In the genomic region with DNA sequence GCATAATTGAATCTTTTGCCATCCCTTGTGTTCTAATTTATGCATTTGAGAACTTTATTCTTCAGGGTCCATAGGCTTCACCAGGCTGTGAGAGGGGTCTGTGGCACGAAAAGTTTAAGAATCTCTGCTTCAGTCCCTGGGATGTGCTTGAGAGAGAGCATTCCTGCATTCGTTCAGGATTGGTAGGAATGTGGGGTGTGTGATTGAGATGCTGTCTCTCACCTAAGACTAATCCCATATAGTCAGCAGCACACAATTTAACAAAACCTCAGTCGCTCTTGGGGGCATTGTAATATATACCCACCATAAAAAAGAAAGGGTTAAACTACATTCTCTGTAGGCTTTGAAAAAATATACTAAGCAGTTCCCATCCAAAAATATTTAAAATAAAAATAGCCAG, we compare ENCODE assay signal across 23 cellular contexts. TPM values are rescaled to one million over a fixed set of nuclear protein-coding genes. Genes with fewer than 3 reads are reported as not detected.
DNase-seq lines count a peak whose midpoint lies in the region; ATAC-seq, FAIRE-seq and TF ChIP-seq lines count a peak whose summit lies in the region.
"Had no signal": no experiment of that assay in that cellular context is flagged by ENCODE, and none has a peak within 500 bp of the region (broad histone marks: within the 10 kb centered on the region; RNA-seq: fewer than 3 reads in every experiment).

No MANE protein-coding gene starts in this region.

- H3K18ac ChIP-seq in H1 (ENCODE audit: extremely low read depth, low read length), result no peak overlapping the region

- H2AFZ ChIP-seq in H1 (ENCODE audit: low read length), result no peak overlapping the region
- H2AFZ ChIP-seq: PC-9 had no signal

- no peak overlapping the region for H3K4ac ChIP-seq in H1 (replicated peaks; ENCODE audit: insufficient read length, low read depth, low read length)

- intact Hi-C loops in uterus (cut with DNase I; ENCODE audit: low total_unique reads), result no loop called here
- intact Hi-C loops in mucosa of descending colon (cut with DNase I, micrococcal nuclease), result no loop called here

- TF ChIP-seq RAD21 in H1 (IDR thresholded peaks at IDR 0.05 in 1 of 2, conservative IDR thresholded peaks at IDR 0.05 in 1 of 2; ENCODE audit: low read depth in 2 of 2, low read length in 2 of 2), result no peak

- DNase-seq in HAP-1 (ENCODE audit: low spot score in 2 of 2), result peak; percentile 51 to 68
- no peak for DNase-seq in H1 (ENCODE audit: low read depth in 1 of 2, low spot score in 2 of 2)
- DNase-seq in islet precursor cell, result peak; percentile 72
- DNase-seq in uterus, result no peak
- no peak for DNase-seq in mucosa of descending colon
- DNase-seq in activated CD8-positive, alpha-beta memory T cell treated with anti-CD3 and anti-CD28 coated beads, Interleukin-2, amount 10 ng/mL, durations not matched to agents 7 days and 5 days, result no peak
- no peak for DNase-seq in osteocyte (ENCODE audit: extremely low spot score, unreplicated experiment)
- DNase-seq: CD8-positive, alpha-beta memory T cell; GOT3; HFFc6; KG1; MV-4-11; NCI-H1417 treated with DMSO at 0.1 percent for 48 hours; NCI-H187 treated with DMSO at 0.1 percent for 48 hours; NCI-H226; NCI-H524; PC-9; SIG-M5 had no signal

- H3K4me1 ChIP-seq in HAP-1 (peaks cover 52% of the 10 kb centered on the region), H1 (replicated peaks in 1 of 4; ENCODE audit: control insufficient read depth in 3 of 4, insufficient read depth in 4 of 4, low read length in 3 of 4) (peaks cover 9 to 28% (median 20%) of the 10 kb centered on the region in 4 experiments; a peak in 6 of 7 replicates), uterus (peaks cover under 1 to 4% of the 10 kb centered on the region in 2 donors), mucosa of descending colon (ENCODE audit: low read depth) (no peaks in the 10 kb centered on the region)
- H3K4me1 ChIP-seq: A549 had no signal

- no peaks in the 10 kb centered on the region for H3K9me3 Mint-ChIP-seq in activated CD8-positive, alpha-beta memory T cell treated with anti-CD3 and anti-CD28 coated beads, Interleukin-2, amount 10 ng/mL, durations not matched to agents 7 days and 5 days (ENCODE audit: low read depth)
- H3K9me3 Mint-ChIP-seq in osteocyte (ENCODE audit: unreplicated experiment), result no peaks in the 10 kb centered on the region
- H3K9me3 Mint-ChIP-seq: CD8-positive, alpha-beta memory T cell; HFFc6 had no signal

- no peak overlapping the region for H3K9ac ChIP-seq in H1 (replicated peaks in 1 of 4; ENCODE audit: extremely low read depth in 1 of 4, low read depth in 3 of 4, low read length in 3 of 4)
- H3K9ac ChIP-seq: BLaER1 had no signal

- H3K4me3 ChIP-seq in HAP-1 (no peak overlapping the region), H1 (ENCODE audit: extremely low read depth in 1 of 4, insufficient read depth in 2 of 4, low read depth in 3 of 4, low read length in 4 of 4) (no peak overlapping the region; a peak in 2 of 8 replicates), uterus (no peak overlapping the region), mucosa of descending colon (no peak overlapping the region)
- H3K4me3 ChIP-seq: A549, BLaER1, PC-9 had no signal

- 0 out of 4 replicates have a peak overlapping the region, but pooled peaks of 1 of the 2 experiments have one; percentile 4 for H3K4me2 ChIP-seq in H1 (ENCODE audit: insufficient read depth in 1 of 2, low read depth in 2 of 2, low read length in 2 of 2)
- H3K4me2 ChIP-seq: A549, BLaER1, PC-9 had no signal

- H3K27ac Mint-ChIP-seq in activated CD8-positive, alpha-beta memory T cell treated with anti-CD3 and anti-CD28 coated beads, Interleukin-2, amount 10 ng/mL, durations not matched to agents 7 days and 5 days, result no peak overlapping the region
- H3K27ac Mint-ChIP-seq in osteocyte (ENCODE audit: unreplicated experiment), result no peak overlapping the region

- no peak overlapping the region for H3K27ac ChIP-seq in H1 (ENCODE audit: low read depth, low read length)
- peak overlapping the region; percentile 91 to 99 for H3K27ac ChIP-seq in uterus
- H3K27ac ChIP-seq: A549, BLaER1, RWPE1 had no signal

- no peak overlapping the region for H4K8ac ChIP-seq in H1 (ENCODE audit: extremely low read depth, insufficient read depth, low read length)

- no peak overlapping the region for H4K5ac ChIP-seq in H1 (ENCODE audit: insufficient read length, low read depth, low read length)

- H3K79me1 ChIP-seq in H1 (ENCODE audit: low read depth, low read length), result peaks cover 14% of the 10 kb centered on the region; the same call in 1 of the 2 replicates

- H3K36me3 ChIP-seq in HAP-1 (replicated peaks) (no peaks in the 10 kb centered on the region; the same call in 1 of the 2 replicates), H1 (ENCODE audit: control insufficient read depth in 2 of 4, insufficient read depth in 4 of 4, low read length in 3 of 4) (no peaks in the 10 kb centered on the region), uterus (no peaks in the 10 kb centered on the region), mucosa of descending colon (ENCODE audit: low read depth) (no peaks in the 10 kb centered on the region)

- no peak overlapping the region for H3K56ac ChIP-seq in H1 (replicated peaks; ENCODE audit: insufficient read length, low read depth, low read length)

- H4K20me1 ChIP-seq in H1 (replicated peaks in 1 of 2; ENCODE audit: control insufficient read depth in 1 of 2, insufficient read depth in 2 of 2, low read length in 2 of 2), result peaks cover 0 to 2% of the 10 kb centered on the region in 2 experiments

- H2AK5ac ChIP-seq in H1 (ENCODE audit: low read depth, low read length), result no peak overlapping the region

- TF ChIP-seq EP300 in H1 (IDR thresholded peaks at IDR 0.05; ENCODE audit: borderline replicate concordance in 1 of 2, low read depth in 2 of 2, low read length in 2 of 2), result 0 out of 3 replicates have a peak, but pooled peaks of 1 of the 2 experiments have one; percentile 6

- H3K14ac ChIP-seq in H1 (ENCODE audit: insufficient read length), result no peak overlapping the region

- H2BK5ac ChIP-seq in H1 (ENCODE audit: low read depth, low read length), result no peak overlapping the region

- H3K79me2 ChIP-seq in H1 (ENCODE audit: control insufficient read depth in 1 of 2, insufficient read depth in 2 of 2, low read length in 2 of 2), result peaks cover 0 to 70% of the 10 kb centered on the region in 2 experiments; a peak in 3 of 4 replicates

- POLR2A ChIA-PET in H1 (lab: Charles Lee; ENCODE audit: partially characterized antibody), result interaction anchor here (3.8 kb wide), 1 partner anchor 25 kb away, joined by 15 read pairs; no protein-coding TSS in a partner anchor

- H2BK15ac ChIP-seq in H1 (ENCODE audit: low read length), result no peak overlapping the region

- no peak overlapping the region for H2BK120ac ChIP-seq in H1 (replicated peaks; ENCODE audit: low read depth, low read length)

- peaks cover 4% of the 10 kb centered on the region for H3K36me3 Mint-ChIP-seq in activated CD8-positive, alpha-beta memory T cell treated with anti-CD3 and anti-CD28 coated beads, Interleukin-2, amount 10 ng/mL, durations not matched to agents 7 days and 5 days
- H3K36me3 Mint-ChIP-seq in osteocyte (ENCODE audit: unreplicated experiment), result no peaks in the 10 kb centered on the region

- no peak overlapping the region for H2BK20ac ChIP-seq in H1 (ENCODE audit: low read length)

- peaks cover 18% of the 10 kb centered on the region for H3K4me1 Mint-ChIP-seq in activated CD8-positive, alpha-beta memory T cell treated with anti-CD3 and anti-CD28 coated beads, Interleukin-2, amount 10 ng/mL, durations not matched to agents 7 days and 5 days
- peaks cover 19% of the 10 kb centered on the region for H3K4me1 Mint-ChIP-seq in osteocyte (ENCODE audit: unreplicated experiment)

- TF ChIP-seq POLR2A in H1 (IDR thresholded peaks at IDR 0.05; ENCODE audit: control extremely low read depth in 1 of 2, low read depth in 2 of 2, low read length in 2 of 2) (no peak), uterus (IDR thresholded peaks at IDR 0.05) (no peak)

- no peaks in the 10 kb centered on the region for H3K27me3 ChIP-seq in HAP-1 (ENCODE audit: low read depth)
- H3K27me3 ChIP-seq in H1 (replicated peaks in 1 of 4; ENCODE audit: control insufficient read depth in 3 of 4, extremely low read depth in 1 of 4, insufficient read depth in 3 of 4, low read length in 3 of 4), result no peaks in the 10 kb centered on the region
- no peaks in the 10 kb centered on the region for H3K27me3 ChIP-seq in uterus
- H3K27me3 ChIP-seq: BLaER1 had no signal

- H2BK12ac ChIP-seq in H1 (ENCODE audit: low read depth, low read length), result no peak overlapping the region

- CTCF ChIA-PET in H1 (lab: Charles Lee; ENCODE audit: partially characterized antibody), result interaction anchor here (1.0 kb wide), 1 partner anchor 12 kb away, joined by 3 read pairs; no protein-coding TSS in a partner anchor
- CTCF ChIA-PET in activated CD8-positive, alpha-beta memory T cell treated with anti-CD3 and anti-CD28 coated beads, Interleukin-2, amount 10 ng/mL, durations not matched to agents 7 days and 5 days (lab: Charles Lee), result no interaction called here

- H3K9me3 ChIP-seq in HAP-1, result no peaks in the 10 kb centered on the region
- no peaks in the 10 kb centered on the region for H3K9me3 ChIP-seq in H1 (ENCODE audit: insufficient read depth in 2 of 2, low read depth in 1 of 2, low read length in 1 of 2)
- no peaks in the 10 kb centered on the region for H3K9me3 ChIP-seq in uterus
- H3K9me3 ChIP-seq in mucosa of descending colon, result no peaks in the 10 kb centered on the region
- H3K9me3 ChIP-seq: A549, BLaER1 had no signal

- FAIRE-seq in H1 (lab: Jason Lieb, UNC), result peak; percentile 95
- FAIRE-seq: A549, GM12892, GM18507 had no signal

- no peak overlapping the region for H4K91ac ChIP-seq in H1 (replicated peaks; ENCODE audit: insufficient read length, low read length)

- 10% methylated on average over 3 of the region's 3 CpGs; no CpG with 5 or more reads in 1 of the 2 experiments for WGBS in H1 (ENCODE audit: extremely low coverage in 1 of 2, insufficient coverage in 1 of 2, insufficient read length in 1 of 2, insufficient replicate concordance in 2 of 2, low coverage in 1 of 2, low lambda C conversion rate in 2 of 2, missing lambda C conversion rate in 1 of 2), 2 experiments

- no peak for ATAC-seq in mucosa of descending colon
- no peak for ATAC-seq in activated CD8-positive, alpha-beta memory T cell treated with anti-CD3 and anti-CD28 coated beads, Interleukin-2, amount 10 ng/mL, durations not matched to agents 7 days and 5 days
- ATAC-seq: A549 had no signal

- no peaks in the 10 kb centered on the region for H3K23me2 ChIP-seq in H1 (ENCODE audit: low read depth, low read length)

- no peak overlapping the region for H3K4me3 Mint-ChIP-seq in activated CD8-positive, alpha-beta memory T cell treated with anti-CD3 and anti-CD28 coated beads, Interleukin-2, amount 10 ng/mL, durations not matched to agents 7 days and 5 days
- no peak overlapping the region for H3K4me3 Mint-ChIP-seq in osteocyte (ENCODE audit: unreplicated experiment)
- H3K4me3 Mint-ChIP-seq: CD8-positive, alpha-beta memory T cell; HFFc6 had no signal

- in situ Hi-C loops in HAP-1 (cut with MboI; ENCODE audit: low sequenced_read_pairs), result no loop called here

- TF ChIP-seq CTCF in H1 (IDR thresholded peaks at IDR 0.05; ENCODE audit: control extremely low read depth in 1 of 3, insufficient read depth in 1 of 3, low read depth in 1 of 3, low read length in 3 of 3), result no peak
- TF ChIP-seq CTCF in uterus (IDR thresholded peaks at IDR 0.05), result no peak
- no peak for TF ChIP-seq CTCF in mucosa of descending colon (IDR thresholded peaks at IDR 0.05)
- TF ChIP-seq CTCF in osteocyte (IDR thresholded peaks at IDR 0.05), result no peak

- H3K27me3 Mint-ChIP-seq in activated CD8-positive, alpha-beta memory T cell treated with anti-CD3 and anti-CD28 coated beads, Interleukin-2, amount 10 ng/mL, durations not matched to agents 7 days and 5 days, result no peaks in the 10 kb centered on the region
- H3K27me3 Mint-ChIP-seq in osteocyte (ENCODE audit: unreplicated experiment), result no peaks in the 10 kb centered on the region
- H3K27me3 Mint-ChIP-seq: CD8-positive, alpha-beta memory T cell had no signal

- no peak overlapping the region for H3K23ac ChIP-seq in H1 (ENCODE audit: insufficient read length)

RNA-seq across cellular contexts. Expression of a gene that starts 41.7 kb away (rescaled TPM):
- total RNA-seq in H1 (2021; fragmentation: NEBNext Ultra II Directional; extraction: Animal tissue kit (Norgen Biotek cat#: 25700)), result not detected in 2 replicates
- polyA plus RNA-seq in H1 (2011; rRNA removed), result not detected in 2 replicates
- not detected for polyA plus RNA-seq in H1 (2011; cell fraction: cytosol; rRNA removed)
- not detected for polyA plus RNA-seq in H1 (2011; cell fraction: nucleus; rRNA removed)
- not detected in 4 replicates for polyA plus RNA-seq in H1 (2012, experiment 1 of 2)
- not detected for polyA plus RNA-seq in H1 (2012, experiment 2 of 2)
- not detected for polyA plus RNA-seq in H1 (2013, experiment 1 of 2)
- polyA plus RNA-seq in H1 (2013, experiment 2 of 2), result 0.07 TPM
- 0.85 TPM in 1 of 2 replicates, not detected in the other for polyA minus RNA-seq in H1 (2011; rRNA and poly(A)+ RNA removed)
- polyA minus RNA-seq in H1 (2011; cell fraction: cytosol; rRNA and poly(A)+ RNA removed), result not detected
- 1.4 TPM for polyA minus RNA-seq in H1 (2011; cell fraction: nucleus; rRNA and poly(A)+ RNA removed)
- total RNA-seq in uterus, result 1 to 10 TPM in 1 of 4 donors, under 1 TPM in 1, not detected in 2; 0.90 to 4.1 TPM
- total RNA-seq in mucosa of descending colon, result 1 to 10 TPM in 1 of 3 donors, under 1 TPM in 1, not detected in 1; 0.77 to 2.5 TPM
- 1 to 10 TPM in 1 of 2 experiments, under 1 TPM in 1; 0.56 to 2.6 TPM for total RNA-seq in activated CD8-positive, alpha-beta memory T cell treated with anti-CD3 and anti-CD28 coated beads, Interleukin-2, amount 10 ng/mL, durations not matched to agents 7 days and 5 days
- not detected in 2 replicates for total RNA-seq in osteocyte
- total RNA-seq: HFFc6 had no signal
- polyA plus RNA-seq: A549; CD8-positive, alpha-beta memory T cell had no signal

Comparison
In these comparisons a context has a peak if more than half of its experiments do, and no peak if none do; other contexts are left out.
1. DNase-seq: peak in HAP-1 (2 of 2) and islet precursor cell (single experiment); none in H1 (0 of 2), uterus (0 of 2), mucosa of descending colon (0 of 3), activated CD8-positive, alpha-beta memory T cell treated with anti-CD3 and anti-CD28 coated beads, Interleukin-2, amount 10 ng/mL, durations not matched to agents 7 days and 5 days (single experiment) and osteocyte (single experiment).